ENCODE assay signal across 1 cellular context in genomic region chr2:60553496-60553991, GRCh38.
TF ChIP-seq lines count a peak whose summit lies in the region.

TSS of gene BCL11A (minus strand) at chr2:60553654. CDS start at chr2:60553270, 384 bp downstream.

TF ChIP-seq in HEK293, 187 proteins besides CTCF, POLR2A, EP300 and RAD21 (continued from another document):
- TF ChIP-seq PRDM10 (tag by site-specific recombination; IDR thresholded peaks at IDR 0.05) (0 out of 2 replicates have a peak, but pooled peaks have one; percentile 5), ZBTB17 (tag by site-specific recombination; IDR thresholded peaks at IDR 0.05) (peak; percentile 70; the same call in 1 of the 2 replicates), ZNF362 (tag by site-specific recombination; IDR thresholded peaks at IDR 0.05) (peak; percentile 100), ZFP37 (tag by site-specific recombination; IDR thresholded peaks at IDR 0.05) (no peak), MZF1 (tag by site-specific recombination; IDR thresholded peaks at IDR 0.05; ENCODE audit: borderline replicate concordance) (no peak), OVOL3 (tag by site-specific recombination; IDR thresholded peaks at IDR 0.05) (peak; percentile 20; the same call in 1 of the 2 replicates), SP2 (tag by site-specific recombination; IDR thresholded peaks at IDR 0.05) (peak; percentile 71), ZNF138 (tag by site-specific recombination; IDR thresholded peaks at IDR 0.05; ENCODE audit: borderline replicate concordance) (no peak), SALL2 (tag by site-specific recombination; IDR thresholded peaks at IDR 0.05; ENCODE audit: borderline replicate concordance) (no peak), ZNF18 (tag by site-specific recombination; IDR thresholded peaks at IDR 0.05) (peak; percentile 52; the same call in 1 of the 2 replicates), TSHZ1 (tag by site-specific recombination; IDR thresholded peaks at IDR 0.05; ENCODE audit: borderline replicate concordance) (no peak), KLF10 (tag by site-specific recombination; IDR thresholded peaks at IDR 0.05) (0 out of 2 replicates have a peak, but pooled peaks have one; percentile 2), ZBTB11 (tag by site-specific recombination; conservative IDR thresholded peaks at IDR 0.05; ENCODE audit: low read depth) (peak; percentile 42; the same call in 1 of the 2 replicates), ZBTB8A (tag by site-specific recombination; IDR thresholded peaks at IDR 0.05) (0 out of 2 replicates have a peak, but pooled peaks have one; percentile 42), BCL11A (tag by site-specific recombination; IDR thresholded peaks at IDR 0.05; ENCODE audit: low read depth) (no peak), ZNF629 (tag by site-specific recombination; IDR thresholded peaks at IDR 0.05) (peak; percentile 95), ATF2 (tag by site-specific recombination; IDR thresholded peaks at IDR 0.05; ENCODE audit: low read depth) (no peak)
